ENCODE assay signal across 29 cellular contexts in genomic region chr10:106925187-106925586, GRCh38.
"Had no signal": no experiment of that assay in that cellular context is flagged by ENCODE, and none has a peak within 500 bp of the region (broad histone marks: within the 10 kb centered on the region; RNA-seq: fewer than 3 reads in every experiment).

No MANE protein-coding gene starts in this region.

- H3K27me3 Mint-ChIP-seq: activated CD4-positive, alpha-beta memory T cell treated with anti-CD3 and anti-CD28 coated beads, Interleukin-2, amount 10 ng/mL, durations not matched to agents 7 days and 5 days; activated CD4-positive, alpha-beta T cell treated with anti-CD3 and anti-CD28 coated beads, Interleukin-2, amount 10 ng/mL, durations not matched to agents 7 days and 5 days; activated naive CD4-positive, alpha-beta T cell treated with anti-CD3 and anti-CD28 coated beads, Interleukin-2, amount 10 ng/mL, durations not matched to agents 7 days and 5 days; activated naive CD8-positive, alpha-beta T cell treated with anti-CD3 and anti-CD28 coated beads, Interleukin-2, amount 10 ng/mL, durations not matched to agents 7 days and 5 days; activated T-cell treated with anti-CD3 and anti-CD28 coated beads, Interleukin-2, amount 50 U/mL, for 24 hours; brain had no signal

- H3K27me3 ChIP-seq: ascending aorta, esophagus muscularis mucosa, foreskin keratinocyte, pancreas, sigmoid colon, stomach, suprapubic skin, tibial nerve had no signal

- H3K36me3 Mint-ChIP-seq: activated naive CD4-positive, alpha-beta T cell treated with anti-CD3 and anti-CD28 coated beads, Interleukin-2, amount 10 ng/mL, durations not matched to agents 7 days and 5 days; activated naive CD8-positive, alpha-beta T cell treated with anti-CD3 and anti-CD28 coated beads, Interleukin-2, amount 10 ng/mL, durations not matched to agents 7 days and 5 days; brain; stimulated activated effector memory CD8-positive, alpha-beta T cell treated with anti-CD3 and anti-CD28 coated beads, Interleukin-12 subunit alpha, Interleukin-12 subunit beta, amount 100 ng/mL, for 72 hours had no signal

- DNase-seq: activated CD4-positive, alpha-beta memory T cell treated with anti-CD3 and anti-CD28 coated beads, Interleukin-2, amount 10 ng/mL, durations not matched to agents 7 days and 5 days; activated CD4-positive, alpha-beta T cell treated with anti-CD3 and anti-CD28 coated beads for 1 hour; activated CD4-positive, alpha-beta T cell treated with anti-CD3 and anti-CD28 coated beads, Interleukin-2, amount 10 ng/mL, durations not matched to agents 7 days and 5 days; activated CD8-positive, alpha-beta memory T cell treated with anti-CD3 and anti-CD28 coated beads, Interleukin-2, amount 50 U/mL, for 48 hours; activated gamma-delta T cell; activated naive CD4-positive, alpha-beta T cell treated with anti-CD3 and anti-CD28 coated beads, Interleukin-2, amount 10 ng/mL, durations not matched to agents 7 days and 5 days; activated naive CD8-positive, alpha-beta T cell treated with anti-CD3 and anti-CD28 coated beads, Interleukin-2, amount 10 ng/mL, durations not matched to agents 7 days and 5 days; activated T-cell treated with anti-CD3 and anti-CD28 coated beads, Interleukin-2, amount 50 U/mL, for 24 hours; foreskin keratinocyte; left cardiac atrium; mammary epithelial cell; nucleus accumbens; pancreas; psoas muscle; sigmoid colon; small intestine; stimulated activated CD4-positive, alpha-beta T cell treated with anti-CD3 and anti-CD28 coated beads, Interleukin-4, amount 100 ng/mL, for 24 hours; stomach; SW 1271; T-helper 9 cell had no signal

- H3K9me3 ChIP-seq: ascending aorta, esophagus muscularis mucosa, pancreas, psoas muscle, sigmoid colon, stomach, suprapubic skin, tibial nerve had no signal

- H3K27ac ChIP-seq: ascending aorta, coronary artery, esophagus muscularis mucosa, foreskin keratinocyte, pancreas, psoas muscle, sigmoid colon, stomach, suprapubic skin had no signal

- H3K4me3 ChIP-seq: ascending aorta, coronary artery, esophagus muscularis mucosa, pancreas, psoas muscle, sigmoid colon, stomach, suprapubic skin, tibial nerve had no signal

- H3K27ac Mint-ChIP-seq: activated CD4-positive, alpha-beta memory T cell treated with anti-CD3 and anti-CD28 coated beads, Interleukin-2, amount 10 ng/mL, durations not matched to agents 7 days and 5 days; activated CD4-positive, alpha-beta T cell treated with anti-CD3 and anti-CD28 coated beads, Interleukin-2, amount 10 ng/mL, durations not matched to agents 7 days and 5 days; activated naive CD4-positive, alpha-beta T cell treated with anti-CD3 and anti-CD28 coated beads, Interleukin-2, amount 10 ng/mL, durations not matched to agents 7 days and 5 days; activated naive CD8-positive, alpha-beta T cell treated with anti-CD3 and anti-CD28 coated beads, Interleukin-2, amount 10 ng/mL, durations not matched to agents 7 days and 5 days; activated T-cell treated with anti-CD3 and anti-CD28 coated beads, Interleukin-2, amount 50 U/mL, for 24 hours; nephron; stimulated activated effector memory CD8-positive, alpha-beta T cell treated with anti-CD3 and anti-CD28 coated beads, Interleukin-12 subunit alpha, Interleukin-12 subunit beta, amount 100 ng/mL, for 72 hours; T-helper 1 cell treated with Interleukin-12 subunit alpha and Interleukin-12 subunit beta and Interleukin-4 antibody, amounts not matched to agents 30 μg/mL and 1 μg/mL, for 36 hours had no signal

- ATAC-seq: foreskin keratinocyte; left cardiac atrium; pancreas; psoas muscle; stimulated activated effector memory CD8-positive, alpha-beta T cell treated with anti-CD3 and anti-CD28 coated beads, Interleukin-12 subunit alpha, Interleukin-12 subunit beta, amount 100 ng/mL, for 72 hours had no signal

- H3K4me1 ChIP-seq: ascending aorta, esophagus muscularis mucosa, foreskin keratinocyte, pancreas, psoas muscle, sigmoid colon, stomach, suprapubic skin had no signal

- H3K4me1 Mint-ChIP-seq: activated CD4-positive, alpha-beta memory T cell treated with anti-CD3 and anti-CD28 coated beads, Interleukin-2, amount 10 ng/mL, durations not matched to agents 7 days and 5 days; activated CD4-positive, alpha-beta T cell treated with anti-CD3 and anti-CD28 coated beads, Interleukin-2, amount 10 ng/mL, durations not matched to agents 7 days and 5 days; activated naive CD4-positive, alpha-beta T cell treated with anti-CD3 and anti-CD28 coated beads, Interleukin-2, amount 10 ng/mL, durations not matched to agents 7 days and 5 days; activated naive CD8-positive, alpha-beta T cell treated with anti-CD3 and anti-CD28 coated beads, Interleukin-2, amount 10 ng/mL, durations not matched to agents 7 days and 5 days; nephron; stimulated activated effector memory CD8-positive, alpha-beta T cell treated with anti-CD3 and anti-CD28 coated beads, Interleukin-12 subunit alpha, Interleukin-12 subunit beta, amount 100 ng/mL, for 72 hours had no signal

- H3K9me3 Mint-ChIP-seq: activated naive CD4-positive, alpha-beta T cell treated with anti-CD3 and anti-CD28 coated beads, Interleukin-2, amount 10 ng/mL, durations not matched to agents 7 days and 5 days; nephron; T-helper 1 cell treated with Interleukin-12 subunit alpha and Interleukin-12 subunit beta and Interleukin-4 antibody, amounts not matched to agents 30 μg/mL and 1 μg/mL, for 36 hours had no signal

- H3K36me3 ChIP-seq: ascending aorta, esophagus muscularis mucosa, pancreas, sigmoid colon, stomach, suprapubic skin, tibial nerve had no signal

- H3K4me3 Mint-ChIP-seq: activated CD4-positive, alpha-beta memory T cell treated with anti-CD3 and anti-CD28 coated beads, Interleukin-2, amount 10 ng/mL, durations not matched to agents 7 days and 5 days; activated CD4-positive, alpha-beta T cell treated with anti-CD3 and anti-CD28 coated beads, Interleukin-2, amount 10 ng/mL, durations not matched to agents 7 days and 5 days; activated naive CD4-positive, alpha-beta T cell treated with anti-CD3 and anti-CD28 coated beads, Interleukin-2, amount 10 ng/mL, durations not matched to agents 7 days and 5 days; activated naive CD8-positive, alpha-beta T cell treated with anti-CD3 and anti-CD28 coated beads, Interleukin-2, amount 10 ng/mL, durations not matched to agents 7 days and 5 days; activated T-cell treated with anti-CD3 and anti-CD28 coated beads, Interleukin-2, amount 50 U/mL, for 24 hours; brain; nephron; stimulated activated effector memory CD8-positive, alpha-beta T cell treated with anti-CD3 and anti-CD28 coated beads, Interleukin-12 subunit alpha, Interleukin-12 subunit beta, amount 100 ng/mL, for 72 hours; T-helper 1 cell treated with Interleukin-12 subunit alpha and Interleukin-12 subunit beta and Interleukin-4 antibody, amounts not matched to agents 30 μg/mL and 1 μg/mL, for 36 hours had no signal
